Comparison of ENCODE assay signal across 8 cellular contexts in genomic region chr3:44729384-44729910, GRCh38. TPM values are rescaled to one million over a fixed set of nuclear protein-coding genes. Genes with fewer than 3 reads are reported as not detected.
DNase-seq lines count a peak whose midpoint lies in the region; ATAC-seq and TF ChIP-seq lines count a peak whose summit lies in the region.

Gene ZNF501, plus strand, starts transcription at chr3:44729635. Its CDS starts 4,787 bp downstream, at chr3:44734422.

- ATAC-seq in activated CD4-positive, alpha-beta T cell treated with anti-CD3 and anti-CD28 coated beads for 36 hours = peak; percentile 98

- H3K27ac ChIP-seq in colonic mucosa = peak within 1 kb of the TSS; percentile 37

- H3K9ac ChIP-seq in colonic mucosa (ENCODE audit: low read depth in 2 of 2, low read length in 2 of 2) = peak within 1 kb of the TSS; percentile 62 to 76

- H3K4me3 Mint-ChIP-seq in activated CD4-positive, alpha-beta T cell treated with anti-CD3 and anti-CD28 coated beads for 36 hours = peak within 1 kb of the TSS; percentile 83

- H3K27ac Mint-ChIP-seq in activated CD4-positive, alpha-beta T cell treated with anti-CD3 and anti-CD28 coated beads for 36 hours = peak within 1 kb of the TSS; percentile 80

- H3K27me3 ChIP-seq in colonic mucosa = no peaks in the 10 kb centered on the region

- POLR2A ChIA-PET in HEK293T (lab: Yijun Ruan, JAX) = interaction anchor here (0.6 to 2.2 kb wide), 8 partner anchors 11 to 218 kb away, joined by 3 to 21 read pairs (median 4); partner anchors contain the start of genes KIAA1143, KIF15, ZNF197 and ZNF502
- POLR2A ChIA-PET in activated CD4-positive, alpha-beta T cell treated with anti-CD3 and anti-CD28 coated beads for 36 hours (lab: Charles Lee) = interaction anchor here (1.1 to 1.4 kb wide), 2 partner anchors 17 to 32 kb away, joined by 4 to 5 read pairs; partner anchors contain the start of genes KIAA1143 and KIF15

- peaks cover 13% of the 10 kb centered on the region for H3K4me1 Mint-ChIP-seq in activated CD4-positive, alpha-beta T cell treated with anti-CD3 and anti-CD28 coated beads for 36 hours

- no peak for TF ChIP-seq CTCF in colonic mucosa (IDR thresholded peaks at IDR 0.05)

- peaks cover 10% of the 10 kb centered on the region for H3K9me3 ChIP-seq in colonic mucosa

- intact Hi-C loops in activated CD4-positive, alpha-beta T cell treated with anti-CD3 and anti-CD28 coated beads for 36 hours (cut with DNase I, micrococcal nuclease) = loop anchor here (1.0 kb wide), 3 partner anchors 17 to 44 kb away; partner anchors contain the start of genes KIAA1143 (in 2 of the 2), KIF15 (in 2 of the 2) and ZNF502 (in 2 of the 2)
- intact Hi-C loops in colonic mucosa (cut with DNase I) = loop anchor here (2.0 kb wide), 1 partner anchor 17 kb away; the partner anchor contains the start of gene ZNF502

- H3K36me3 Mint-ChIP-seq in activated CD4-positive, alpha-beta T cell treated with anti-CD3 and anti-CD28 coated beads for 36 hours (ENCODE audit: low read depth) = peaks cover 74% of the 10 kb centered on the region

- H3K27me3 Mint-ChIP-seq in activated CD4-positive, alpha-beta T cell treated with anti-CD3 and anti-CD28 coated beads for 36 hours = no peaks in the 10 kb centered on the region

- H3K4me3 ChIP-seq in colonic mucosa = peak within 1 kb of the TSS; percentile 80

- DNase-seq in EL = peak; percentile 87
- peak; percentile 64 for DNase-seq in HEK293T (ENCODE audit: extremely low spot score)
- peak; percentile 39 for DNase-seq in NCI-H2081 treated with DMSO at 0.1 percent for 48 hours (lab: John Stamatoyannopoulos, UW)
- DNase-seq in activated CD4-positive, alpha-beta T cell treated with anti-CD3 and anti-CD28 coated beads for 36 hours = peak; percentile 92
- DNase-seq in colonic mucosa = peak; percentile 98
- peak; percentile 6 for DNase-seq in kidney glomerular epithelial cell (lab: John Stamatoyannopoulos, UW)
- peak; percentile 58 to 83 for DNase-seq in stimulated activated CD4-positive, alpha-beta T cell treated with anti-CD3 and anti-CD28 coated beads, Interleukin-15, amount 100 ng/mL, for 1 hour (ENCODE audit: low read depth in 1 of 2, low spot score in 1 of 2)
- DNase-seq in NCI-H1048 (lab: John Stamatoyannopoulos, UW) = no peak

- peaks cover 4% of the 10 kb centered on the region for H3K36me3 ChIP-seq in colonic mucosa

- peaks cover 63% of the 10 kb centered on the region for H3K9me3 Mint-ChIP-seq in activated CD4-positive, alpha-beta T cell treated with anti-CD3 and anti-CD28 coated beads for 36 hours (ENCODE audit: low read depth)

- no peaks in the 10 kb centered on the region for H3K4me1 ChIP-seq in colonic mucosa

- CTCF ChIA-PET in HEK293T (lab: Yijun Ruan, JAX) = no interaction called here
- CTCF ChIA-PET in activated CD4-positive, alpha-beta T cell treated with anti-CD3 and anti-CD28 coated beads for 36 hours (lab: Charles Lee) = interaction anchor here (0.8 to 1.7 kb wide), 3 partner anchors 16 to 106 kb away, joined by 3 to 8 read pairs (median 3); partner anchors contain the start of gene ZNF502

TF ChIP-seq in HEK293T, 16 proteins besides CTCF, POLR2A, EP300 and RAD21:
- TF ChIP-seq FOXK2 (IDR thresholded peaks at IDR 0.05) = no peak
- peak; percentile 86 for TF ChIP-seq L3MBTL2 (conservative IDR thresholded peaks at IDR 0.05)

RNA-seq across cellular contexts. Expression of gene ZNF501, which starts in this region (rescaled TPM):
- total RNA-seq in activated CD4-positive, alpha-beta T cell treated with anti-CD3 and anti-CD28 coated beads for 36 hours = 1 to 10 TPM; 1.7 to 2.0 TPM
- total RNA-seq in colonic mucosa = 1 to 10 TPM; 3.0 TPM
